Comparison of ENCODE assay signal across 18 cellular contexts in the genomic region with DNA sequence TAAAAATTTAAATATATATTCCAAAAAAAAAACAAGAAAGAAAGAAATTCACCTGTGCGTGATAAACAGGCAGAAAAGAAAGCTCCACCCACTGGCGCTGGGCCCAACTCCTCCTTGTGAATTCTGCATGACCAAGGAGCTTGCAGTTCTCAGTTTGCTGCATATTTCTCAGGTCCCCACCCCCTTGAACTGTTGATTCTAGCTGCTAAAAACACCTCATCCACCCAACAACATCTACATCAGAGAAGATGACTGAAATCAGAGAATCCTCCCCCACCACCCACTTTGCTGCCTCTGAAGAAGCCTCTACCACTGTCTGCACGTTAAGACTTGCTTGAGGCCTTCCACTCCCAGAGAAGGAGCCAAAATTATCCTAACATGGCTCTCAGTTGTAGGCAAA.
DNase-seq lines count a peak whose midpoint lies in the region; ATAC-seq, FAIRE-seq and TF ChIP-seq lines count a peak whose summit lies in the region.
"Had no signal": no experiment of that assay in that cellular context is flagged by ENCODE, and none has a peak within 500 bp of the region (broad histone marks: within the 10 kb centered on the region; RNA-seq: fewer than 3 reads in every experiment).

No MANE protein-coding gene starts in this region.

- intact Hi-C loops in MCF 10A (cut with micrococcal nuclease) (no loop called here), breast epithelium (cut with DNase I; ENCODE audit: low total_unique reads) (no loop called here)

- no peak overlapping the region for H2AFZ ChIP-seq in astrocyte (ENCODE audit: low read depth, low read length)

- no peak overlapping the region for H3K4me3 Mint-ChIP-seq in MCF 10A (ENCODE audit: unreplicated experiment)
- H3K4me3 Mint-ChIP-seq in astrocyte (ENCODE audit: unreplicated experiment) = no peak overlapping the region
- H3K4me3 Mint-ChIP-seq: activated CD8-positive, alpha-beta T cell treated with anti-CD3 and anti-CD28 coated beads, Interleukin-2, amount 10 ng/mL, durations not matched to agents 7 days and 5 days; CD4-positive, CD25-positive, alpha-beta regulatory T cell; endodermal cell; HFFc6 had no signal

- H3K4me2 ChIP-seq in astrocyte (ENCODE audit: low read length) = no peak overlapping the region

- BruUV-seq in MCF 10A (replicated peaks; lab: Mats Ljungman, UMichigan) = no TSS peak

- no peaks in the 10 kb centered on the region for H4K20me1 ChIP-seq in astrocyte (ENCODE audit: insufficient read depth, low read length)

- no peaks in the 10 kb centered on the region for H3K36me3 ChIP-seq in breast epithelium
- no peaks in the 10 kb centered on the region for H3K36me3 ChIP-seq in astrocyte (ENCODE audit: insufficient read depth, low read length)
- H3K36me3 ChIP-seq: tibial nerve had no signal

- peak; percentile 57 for DNase-seq in MCF 10A (ENCODE audit: unreplicated experiment)
- DNase-seq in breast epithelium (ENCODE audit: low spot score in 2 of 2) = no peak
- no peak for DNase-seq in astrocyte (ENCODE audit: low read depth)
- peak; percentile 10 for DNase-seq in kidney tubule cell (ENCODE audit: low spot score)
- DNase-seq in cerebellum (ENCODE audit: low spot score) = no peak
- no peak for DNase-seq in NCI-H226
- DNase-seq: activated CD8-positive, alpha-beta T cell treated with anti-CD3 and anti-CD28 coated beads, Interleukin-2, amount 10 ng/mL, durations not matched to agents 7 days and 5 days; CD4-positive, CD25-positive, alpha-beta regulatory T cell; endodermal cell; foreskin fibroblast; HFFc6; KG1; NCI-H1048; NCI-H774 had no signal

- H3K27me3 ChIP-seq in breast epithelium (no peaks in the 10 kb centered on the region), astrocyte (ENCODE audit: insufficient read depth, low read length) (no peaks in the 10 kb centered on the region)
- H3K27me3 ChIP-seq: tibial nerve had no signal

- FAIRE-seq in astrocyte (lab: Jason Lieb, UNC) = no peak
- FAIRE-seq: TTC549 had no signal

- POLR2A ChIA-PET in MCF 10A (lab: Yijun Ruan, JAX) = interaction anchor here (0.6 to 3.8 kb wide), 7 partner anchors 11 to 113 kb away, joined by 3 to 36 read pairs (median 4); a partner anchor contains a TSS

- H3K4me3 ChIP-seq in breast epithelium (no peak overlapping the region), astrocyte (ENCODE audit: insufficient read depth, low read depth, low read length) (no peak overlapping the region)
- H3K4me3 ChIP-seq: tibial nerve had no signal

- peak overlapping the region; percentile 92 for H3K27ac Mint-ChIP-seq in MCF 10A (ENCODE audit: low read depth, unreplicated experiment)
- H3K27ac Mint-ChIP-seq in astrocyte (ENCODE audit: unreplicated experiment) = peak overlapping the region; percentile 75
- H3K27ac Mint-ChIP-seq: activated CD8-positive, alpha-beta T cell treated with anti-CD3 and anti-CD28 coated beads, Interleukin-2, amount 10 ng/mL, durations not matched to agents 7 days and 5 days; endodermal cell; HFFc6 had no signal

- CTCF ChIA-PET in MCF 10A (lab: Yijun Ruan, JAX) = interaction anchor here (0.7 kb wide), 1 partner anchor 54 kb away, joined by 3 read pairs; no protein-coding TSS in a partner anchor

- H3K27me3 Mint-ChIP-seq in MCF 10A (ENCODE audit: insufficient read depth, unreplicated experiment) = no peaks in the 10 kb centered on the region
- no peaks in the 10 kb centered on the region for H3K27me3 Mint-ChIP-seq in astrocyte (ENCODE audit: low read depth, unreplicated experiment)
- H3K27me3 Mint-ChIP-seq: CD4-positive, CD25-positive, alpha-beta regulatory T cell had no signal

- no peak for TF ChIP-seq POLR2A in breast epithelium (IDR thresholded peaks at IDR 0.05)

- no peak overlapping the region for H3K9ac ChIP-seq in astrocyte (ENCODE audit: low read length)

- no peaks in the 10 kb centered on the region for H3K9me3 ChIP-seq in breast epithelium
- no peaks in the 10 kb centered on the region for H3K9me3 ChIP-seq in astrocyte (ENCODE audit: insufficient read depth, low read depth, low read length)
- H3K9me3 ChIP-seq: tibial nerve had no signal

- ATAC-seq in GM19328 (IDR thresholded peaks at IDR 0.05; ENCODE audit: unreplicated experiment) = no peak
- no peak for ATAC-seq in HG03378 (IDR thresholded peaks at IDR 0.05; ENCODE audit: unreplicated experiment)
- ATAC-seq: activated CD8-positive, alpha-beta T cell treated with anti-CD3 and anti-CD28 coated beads, Interleukin-2, amount 10 ng/mL, durations not matched to agents 7 days and 5 days had no signal

- H3K4me1 ChIP-seq in breast epithelium (no peaks in the 10 kb centered on the region), astrocyte (ENCODE audit: insufficient read depth, low read length) (no peaks in the 10 kb centered on the region)
- H3K4me1 ChIP-seq: tibial nerve had no signal

- no peaks in the 10 kb centered on the region for H3K36me3 Mint-ChIP-seq in MCF 10A (ENCODE audit: insufficient read depth, unreplicated experiment)
- no peaks in the 10 kb centered on the region for H3K36me3 Mint-ChIP-seq in astrocyte (ENCODE audit: low read depth, unreplicated experiment)
- H3K36me3 Mint-ChIP-seq: CD4-positive, CD25-positive, alpha-beta regulatory T cell had no signal

- TF ChIP-seq CTCF in MCF 10A (IDR thresholded peaks at IDR 0.05; ENCODE audit: unreplicated experiment) = no peak
- no peak for TF ChIP-seq CTCF in breast epithelium (IDR thresholded peaks at IDR 0.05)
- no peak for TF ChIP-seq CTCF in astrocyte (IDR thresholded peaks at IDR 0.05; ENCODE audit: insufficient read depth, low read depth, low read length)

- H3K9me3 Mint-ChIP-seq in MCF 10A (ENCODE audit: unreplicated experiment) = peaks cover 11% of the 10 kb centered on the region
- peaks cover 3% of the 10 kb centered on the region for H3K9me3 Mint-ChIP-seq in astrocyte (ENCODE audit: unreplicated experiment)
- H3K9me3 Mint-ChIP-seq: HFFc6 had no signal

- no peak overlapping the region for H3K27ac ChIP-seq in breast epithelium
- no peak overlapping the region for H3K27ac ChIP-seq in astrocyte (ENCODE audit: low read depth, low read length)
- H3K27ac ChIP-seq: tibial nerve had no signal

- H3K4me1 Mint-ChIP-seq in MCF 10A (ENCODE audit: insufficient read depth, unreplicated experiment) (peaks cover 27% of the 10 kb centered on the region), astrocyte (ENCODE audit: low read depth, unreplicated experiment) (peaks cover 16% of the 10 kb centered on the region)
- H3K4me1 Mint-ChIP-seq: CD4-positive, CD25-positive, alpha-beta regulatory T cell; endodermal cell had no signal

- H3K79me2 ChIP-seq in astrocyte (ENCODE audit: insufficient read depth, low read length) = no peaks in the 10 kb centered on the region

Comparison
In these comparisons a context has a peak if more than half of its experiments do, and no peak if none do; other contexts are left out.
1. DNase-seq: peak in MCF 10A (single experiment) and kidney tubule cell (single experiment); none in breast epithelium (0 of 2), astrocyte (single experiment), cerebellum (single experiment) and NCI-H226 (single experiment).